In the genomic region with DNA sequence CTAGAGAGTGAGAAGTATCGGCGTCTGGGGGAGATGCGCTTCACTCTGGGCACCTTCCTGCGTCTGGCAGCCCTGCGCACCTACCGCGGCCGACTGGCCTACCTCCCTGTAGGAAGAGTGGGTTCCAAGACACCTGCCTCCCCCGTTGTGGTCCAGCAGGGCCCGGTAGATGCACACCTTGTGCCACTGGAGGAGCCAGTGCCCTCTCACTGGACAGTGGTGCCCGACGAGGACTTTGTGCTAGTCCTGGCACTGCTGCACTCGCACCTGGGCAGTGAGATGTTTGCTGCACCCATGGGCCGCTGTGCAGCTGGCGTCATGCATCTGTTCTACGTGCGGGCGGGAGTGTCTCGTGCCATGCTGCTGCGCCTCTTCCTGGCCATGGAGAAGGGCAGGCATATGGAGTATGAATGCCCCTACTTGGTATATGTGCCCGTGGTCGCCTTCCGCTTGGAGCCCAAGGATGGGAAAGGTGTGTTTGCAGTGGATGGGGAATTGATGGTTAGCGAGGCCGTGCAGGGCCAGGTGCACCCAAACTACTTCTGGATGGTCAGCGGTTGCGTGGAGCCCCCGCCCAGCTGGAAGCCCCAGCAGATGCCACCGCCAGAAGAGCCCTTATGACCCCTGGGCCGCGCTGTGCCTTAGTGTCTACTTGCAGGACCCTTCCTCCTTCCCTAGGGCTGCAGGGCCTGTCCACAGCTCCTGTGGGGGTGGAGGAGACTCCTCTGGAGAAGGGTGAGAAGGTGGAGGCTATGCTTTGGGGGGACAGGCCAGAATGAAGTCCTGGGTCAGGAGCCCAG, we compare ENCODE assay signal across 22 cellular contexts. TPM values are rescaled to one million over a fixed set of nuclear protein-coding genes. Genes with fewer than 3 reads are reported as not detected.
DNase-seq lines count a peak whose midpoint lies in the region; ATAC-seq, FAIRE-seq and TF ChIP-seq lines count a peak whose summit lies in the region.
"Had no signal": no experiment of that assay in that cellular context is flagged by ENCODE, and none has a peak within 500 bp of the region (broad histone marks: within the 10 kb centered on the region; RNA-seq: fewer than 3 reads in every experiment).

No MANE protein-coding gene starts in this region.

- no peak for TF ChIP-seq POLR2A in tibial nerve (IDR thresholded peaks at IDR 0.05)

- H3K4me3 Mint-ChIP-seq in CD4-positive, alpha-beta T cell, result peak overlapping the region; percentile 20
- H3K4me3 Mint-ChIP-seq: T-helper 1 cell treated with Interleukin-12 subunit alpha and Interleukin-12 subunit beta and Interleukin-4 antibody, amounts not matched to agents 30 μg/mL and 1 μg/mL, for 36 hours had no signal

- peak overlapping the region; percentile 90 for H3K4me2 ChIP-seq in keratinocyte (ENCODE audit: control insufficient read depth, extremely low read depth, insufficient read depth, low read depth, low read length)

- no peaks in the 10 kb centered on the region for H3K9me1 ChIP-seq in keratinocyte (ENCODE audit: control insufficient read depth, extremely low read depth, insufficient read depth, low read length)

- no peak for ATAC-seq in CD4-positive, alpha-beta T cell (ENCODE audit: poor library complexity)
- ATAC-seq: esophagus mucosa; gastroesophageal sphincter; naive thymus-derived CD8-positive, alpha-beta T cell; stimulated activated naive CD8-positive, alpha-beta T cell treated with anti-CD3 and anti-CD28 coated beads, Interleukin-15, Interleukin-2, amounts not matched to agents 100 U/mL and 50 U/mL, for 24 hours had no signal

- peaks cover 34% of the 10 kb centered on the region for H3K79me2 ChIP-seq in keratinocyte (ENCODE audit: control insufficient read depth, insufficient read depth, low read length)

- H3K9me3 ChIP-seq in AG04450 (ENCODE audit: control insufficient read depth, insufficient read depth, low read length) (no peaks in the 10 kb centered on the region; the same call in 1 of the 2 replicates), SJSA1 (replicated peaks) (peaks cover 3% of the 10 kb centered on the region; the same call in 1 of the 2 replicates), keratinocyte (ENCODE audit: control insufficient read depth, low read depth, low read length) (no peaks in the 10 kb centered on the region), tibial nerve (no peaks in the 10 kb centered on the region)
- H3K9me3 ChIP-seq in CD4-positive, alpha-beta T cell (ENCODE audit: control insufficient read depth, low read length), result no peaks in the 10 kb centered on the region
- H3K9me3 ChIP-seq: gastroesophageal sphincter, upper lobe of left lung had no signal

- DNase-seq in AG04450 (ENCODE audit: low read depth, low spot score) (no peak), SJSA1 (ENCODE audit: low read depth in 1 of 2, low spot score in 2 of 2) (no peak), keratinocyte (ENCODE audit: low read depth, low spot score) (no peak), SKM-1 treated with dmso at 0.1 percent for 144 hours (lab: John Stamatoyannopoulos, UW; ENCODE audit: unreplicated experiment) (no peak), tibial nerve (ENCODE audit: low spot score in 2 of 2) (no peak), posterior cingulate gyrus (no peak), NCI-H1930 (lab: John Stamatoyannopoulos, UW) (no peak)
- DNase-seq in CD4-positive, alpha-beta T cell, result no peak
- DNase-seq: activated naive CD4-positive, alpha-beta T cell treated with Interleukin-2 at 50 U/mL for 16 hours; kidney glomerular epithelial cell; naive thymus-derived CD8-positive, alpha-beta T cell; NCI-H146; NCI-H748 treated with DMSO at 0.1 percent for 48 hours; Right ventricle myocardium superior; stimulated activated CD4-positive, alpha-beta T cell treated with anti-CD3 and anti-CD28 coated beads, Interleukin-2, amount 100 ng/mL, for 24 hours; stimulated activated naive CD8-positive, alpha-beta T cell treated with anti-CD3 and anti-CD28 coated beads, Interleukin-15, Interleukin-2, amounts not matched to agents 100 U/mL and 50 U/mL, for 24 hours; upper lobe of left lung had no signal

- WGBS in tibial nerve, 2 donors, result 88 to 91% methylated on average over 26 of the region's 31 CpGs

- no peaks in the 10 kb centered on the region for H3K9me3 Mint-ChIP-seq in CD4-positive, alpha-beta T cell
- H3K9me3 Mint-ChIP-seq: memory B cell; naive thymus-derived CD8-positive, alpha-beta T cell; T-helper 1 cell treated with Interleukin-12 subunit alpha and Interleukin-12 subunit beta and Interleukin-4 antibody, amounts not matched to agents 30 μg/mL and 1 μg/mL, for 36 hours had no signal

- peaks cover 13% of the 10 kb centered on the region for H3K36me3 Mint-ChIP-seq in CD4-positive, alpha-beta T cell (ENCODE audit: low read depth)

- H3K27ac ChIP-seq in AG04450 (ENCODE audit: low read depth, low read length), result peak overlapping the region; percentile 52
- H3K27ac ChIP-seq in CD4-positive, alpha-beta T cell (ENCODE audit: low read depth, low read length), result no peak overlapping the region
- no peak overlapping the region for H3K27ac ChIP-seq in SJSA1
- no peak overlapping the region for H3K27ac ChIP-seq in keratinocyte (ENCODE audit: control insufficient read depth, insufficient read depth, low read length)
- no peak overlapping the region for H3K27ac ChIP-seq in tibial nerve
- H3K27ac ChIP-seq: HL-60 had no signal

- H3K27ac Mint-ChIP-seq in CD4-positive, alpha-beta T cell, result no peak overlapping the region
- H3K27ac Mint-ChIP-seq: memory B cell; T-helper 1 cell treated with Interleukin-12 subunit alpha and Interleukin-12 subunit beta and Interleukin-4 antibody, amounts not matched to agents 30 μg/mL and 1 μg/mL, for 36 hours had no signal

- dilution Hi-C loops in keratinocyte (cut with MboI; ENCODE audit: extremely low pct_ligation_motif_present, low sequenced_read_pairs), result no loop called here

- TF ChIP-seq CTCF in AG04450 (IDR thresholded peaks at IDR 0.05; ENCODE audit: low read depth, low read length), result no peak
- no peak for TF ChIP-seq CTCF in CD4-positive, alpha-beta T cell (IDR thresholded peaks at IDR 0.05)
- TF ChIP-seq CTCF in keratinocyte (optimal IDR thresholded peaks at IDR 0.05 in 1 of 3, IDR thresholded peaks at IDR 0.05 in 1 of 3, conservative IDR thresholded peaks at IDR 0.05 in 1 of 3; ENCODE audit: extremely low read depth in 1 of 3, insufficient read depth in 2 of 3, low read length in 3 of 3), result no peak
- no peak for TF ChIP-seq CTCF in tibial nerve (IDR thresholded peaks at IDR 0.05)

- no peak overlapping the region for H3K9ac ChIP-seq in keratinocyte (ENCODE audit: control insufficient read depth, extremely low read depth, insufficient read depth, low read length)

- H3K27me3 ChIP-seq in AG04450 (ENCODE audit: control insufficient read depth, insufficient read depth, low read length) (no peaks in the 10 kb centered on the region), SJSA1 (replicated peaks) (no peaks in the 10 kb centered on the region), keratinocyte (ENCODE audit: control insufficient read depth, extremely low read depth, insufficient read depth, low read length) (no peaks in the 10 kb centered on the region), tibial nerve (no peaks in the 10 kb centered on the region)
- H3K27me3 ChIP-seq in CD4-positive, alpha-beta T cell (ENCODE audit: control insufficient read depth, insufficient read depth, low read length), result peaks cover 4% of the 10 kb centered on the region
- H3K27me3 ChIP-seq: upper lobe of left lung had no signal

- H3K4me1 ChIP-seq in SJSA1 (replicated peaks) (peaks cover 82% of the 10 kb centered on the region), keratinocyte (ENCODE audit: control insufficient read depth, extremely low read depth, insufficient read depth, low read length) (peaks cover 19% of the 10 kb centered on the region), tibial nerve (peaks cover 0 to 50% (median 23%) of the 10 kb centered on the region in 4 donors)

- intact Hi-C loops in CD4-positive, alpha-beta T cell (cut with DNase I, micrococcal nuclease), result loop anchor here in 1 of 2 experiments (5.0 to 10.0 kb wide), 2 partner anchors 35 to 402 kb away; a partner anchor contains a TSS
- intact Hi-C loops in posterior cingulate gyrus (cut with DNase I), result no loop called here

- TF ChIP-seq EP300 in tibial nerve (IDR thresholded peaks at IDR 0.05), result no peak

- no peak for FAIRE-seq in keratinocyte (lab: Jason Lieb, UNC)

- peaks cover 80% of the 10 kb centered on the region for H3K36me3 ChIP-seq in SJSA1
- peaks cover 20 to 25% of the 10 kb centered on the region in 2 experiments for H3K36me3 ChIP-seq in keratinocyte (ENCODE audit: control insufficient read depth in 2 of 2, extremely low read depth in 1 of 2, insufficient read depth in 2 of 2, low read length in 2 of 2)
- peaks cover 0 to 50% (median 10%) of the 10 kb centered on the region in 3 donors for H3K36me3 ChIP-seq in tibial nerve

- CTCF ChIA-PET in AG04450 (lab: Charles Lee), result interaction anchor here (0.9 to 3.5 kb wide), 5 partner anchors 7 to 88 kb away, joined by 4 to 43 read pairs (median 10); no protein-coding TSS in a partner anchor
- CTCF ChIA-PET in CD4-positive, alpha-beta T cell (lab: Charles Lee), result interaction anchor here (3.0 to 3.6 kb wide), 2 partner anchors 11 to 34 kb away, joined by 12 to 31 read pairs; a partner anchor contains a TSS

- H4K20me1 ChIP-seq in keratinocyte (ENCODE audit: control insufficient read depth, extremely low read depth, insufficient read depth, low read length), result peaks cover 5% of the 10 kb centered on the region

- H2AFZ ChIP-seq in keratinocyte (ENCODE audit: control insufficient read depth, low read length), result no peak overlapping the region

- no peak overlapping the region for H3K4me3 ChIP-seq in AG04450 (ENCODE audit: low read depth, low read length)
- peak overlapping the region; percentile 90; the same call in 1 of the 2 replicates for H3K4me3 ChIP-seq in SJSA1
- peak overlapping the region in 1 of 3 experiments; percentile 76 for H3K4me3 ChIP-seq in keratinocyte (ENCODE audit: control insufficient read depth in 2 of 3, extremely low read depth in 1 of 3, insufficient read depth in 2 of 3, low read depth in 1 of 3, low read length in 3 of 3)
- no peak overlapping the region for H3K4me3 ChIP-seq in tibial nerve

- H3K27me3 Mint-ChIP-seq in CD4-positive, alpha-beta T cell, result peaks cover 4% of the 10 kb centered on the region
- H3K27me3 Mint-ChIP-seq: memory B cell had no signal

- POLR2A ChIA-PET in AG04450 (lab: Yijun Ruan, JAX), result interaction anchor here (0.6 to 3.1 kb wide), 3 partner anchors 10 to 17 kb away, joined by 4 to 25 read pairs (median 6); no protein-coding TSS in a partner anchor
- POLR2A ChIA-PET in CD4-positive, alpha-beta T cell (lab: Charles Lee), result interaction anchor here (4.8 kb wide), 1 partner anchor 34 kb away, joined by 37 read pairs; a partner anchor contains a TSS

- peaks cover 6% of the 10 kb centered on the region for H3K4me1 Mint-ChIP-seq in CD4-positive, alpha-beta T cell (ENCODE audit: low read depth)

RNA-seq across cellular contexts. Expression of a gene that starts 2.8 kb away (rescaled TPM):
- polyA plus RNA-seq in AG04450 (2011; rRNA removed), result 11.6 and 16.2 TPM in 2 replicates
- 4.8 and 6.7 TPM in 2 replicates for polyA minus RNA-seq in AG04450 (2011; rRNA and poly(A)+ RNA removed)
- total RNA-seq in CD4-positive, alpha-beta T cell, result 1 to 10 TPM in 1 of 2 experiments, under 1 TPM in 1; 0.45 to 1.1 TPM
- 135 and 173 TPM in 2 replicates for total RNA-seq in SJSA1 (2014; rRNA removed; shearing (Covaris generic))
- polyA plus RNA-seq in keratinocyte, result 50.2 to 113 TPM (median 84.7 TPM) in 3 replicates
- polyA plus RNA-seq in keratinocyte (2011; ENCODE audit: low read depth), result 4.9 TPM
- polyA plus RNA-seq in keratinocyte (2011; cell fraction: cytosol; rRNA removed), result 41.7 and 116 TPM in 2 replicates
- 179 and 247 TPM in 2 replicates for polyA plus RNA-seq in keratinocyte (2011; cell fraction: nucleus; rRNA removed)
- polyA plus RNA-seq in keratinocyte (2012; ENCODE audit: low replicate concordance), result 23.9 and 135 TPM in 2 replicates
- polyA minus RNA-seq in keratinocyte, result 27.7 to 97.1 TPM (median 35.6 TPM) in 3 replicates
- polyA minus RNA-seq in keratinocyte (2011; cell fraction: cytosol; rRNA and poly(A)+ RNA removed), result 66.0 TPM
- polyA minus RNA-seq in keratinocyte (2011; cell fraction: nucleus; rRNA and poly(A)+ RNA removed), result 47.3 and 50.2 TPM in 2 replicates
- total RNA-seq in tibial nerve, result 10 to 100 TPM; 16.7 to 50.1 (median 27.8) TPM

RNA-seq across cellular contexts. Expression of a gene that starts 33.5 kb away (rescaled TPM):
- polyA plus RNA-seq in AG04450 (2011; rRNA removed) (48.8 and 49.9 TPM in 2 replicates), keratinocyte (41.7 to 76.4 TPM (median 51.4 TPM) in 3 replicates)
- 44.7 and 53.4 TPM in 2 replicates for polyA minus RNA-seq in AG04450 (2011; rRNA and poly(A)+ RNA removed)
- total RNA-seq in CD4-positive, alpha-beta T cell, result 10 to 100 TPM; 10.8 to 12.1 TPM
- total RNA-seq in SJSA1 (2014; rRNA removed; shearing (Covaris generic)), result 49.4 and 65.4 TPM in 2 replicates
- polyA plus RNA-seq in keratinocyte (2011; ENCODE audit: low read depth), result 10.8 TPM
- 44.7 and 45.1 TPM in 2 replicates for polyA plus RNA-seq in keratinocyte (2011; cell fraction: cytosol; rRNA removed)
- polyA plus RNA-seq in keratinocyte (2011; cell fraction: nucleus; rRNA removed), result 82.7 and 84.6 TPM in 2 replicates
- polyA plus RNA-seq in keratinocyte (2012; ENCODE audit: low replicate concordance), result 29.8 and 39.2 TPM in 2 replicates
- 26.4 to 62.1 TPM (median 61.3 TPM) in 3 replicates for polyA minus RNA-seq in keratinocyte
- 37.6 TPM for polyA minus RNA-seq in keratinocyte (2011; cell fraction: cytosol; rRNA and poly(A)+ RNA removed)
- 30.5 and 58.3 TPM in 2 replicates for polyA minus RNA-seq in keratinocyte (2011; cell fraction: nucleus; rRNA and poly(A)+ RNA removed)
- 100 to 1,000 TPM in 2 of 4 donors, 10 to 100 TPM in 2; 66.8 to 108 (median 96.2) TPM for total RNA-seq in tibial nerve

Comparison
In these comparisons a context has a peak if more than half of its experiments do, and no peak if none do; other contexts are left out.
1. RNA of a gene that starts 2.8 kb away (total RNA-seq): 135 to 173 TPM in SJSA1 and 16.7 to 50.1 TPM in tibial nerve; 0.45 to 1.1 TPM in CD4-positive, alpha-beta T cell; every median in the first group is over 4 times any median in the second.